Comparison of ENCODE assay signal across 20 cellular contexts in the genomic region with DNA sequence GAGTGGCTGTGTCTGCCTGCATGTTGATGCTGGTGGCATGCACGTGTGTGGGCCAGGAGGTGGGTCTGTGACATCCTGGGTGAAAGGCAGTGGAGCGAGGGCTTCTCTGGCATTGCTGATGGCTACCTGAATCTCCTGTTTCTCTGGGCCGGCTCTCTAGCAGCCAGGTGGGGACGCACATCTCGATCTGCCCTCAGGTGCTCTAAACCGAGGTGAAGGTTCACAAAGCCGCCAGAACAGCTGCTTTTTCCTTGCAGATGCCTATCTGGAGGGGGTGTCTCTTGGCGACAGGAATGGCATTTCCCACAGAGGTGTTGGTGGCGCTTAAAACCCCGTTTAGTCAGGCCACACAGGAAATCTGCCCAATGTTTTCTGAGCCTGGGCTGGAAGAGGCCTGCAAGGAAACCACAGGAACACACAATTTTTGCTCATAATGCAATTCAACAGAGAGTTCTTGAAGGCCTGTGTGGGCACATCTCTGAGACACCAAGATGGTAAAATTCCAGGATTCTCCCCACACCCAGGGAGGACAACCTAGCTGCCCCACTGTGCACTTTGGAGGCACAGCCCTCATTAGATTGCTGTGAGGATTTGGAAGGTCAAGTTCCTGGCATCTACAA. TPM values are rescaled to one million over a fixed set of nuclear protein-coding genes. Genes with fewer than 3 reads are reported as not detected.
DNase-seq lines count a peak whose midpoint lies in the region; ATAC-seq, FAIRE-seq and TF ChIP-seq lines count a peak whose summit lies in the region.
"Had no signal": no experiment of that assay in that cellular context is flagged by ENCODE, and none has a peak within 500 bp of the region (broad histone marks: within the 10 kb centered on the region; RNA-seq: fewer than 3 reads in every experiment).

No MANE protein-coding gene starts in this region.

- H3K27ac ChIP-seq in mesenchymal stem cell (ENCODE audit: low read length, poor library complexity, severe bottlenecking) = no peak overlapping the region
- H3K27ac ChIP-seq: 22Rv1 had no signal

- no peaks in the 10 kb centered on the region for H3K9me3 ChIP-seq in mesenchymal stem cell (ENCODE audit: control insufficient read depth, low read length)

- H2BK120ac ChIP-seq in mesenchymal stem cell (ENCODE audit: low read depth, low read length) = no peak overlapping the region

- H2BK15ac ChIP-seq in mesenchymal stem cell (ENCODE audit: low read depth, poor library complexity, severe bottlenecking) = no peak overlapping the region

- peak overlapping the region in 1 of 2 experiments; percentile 17 for H2BK12ac ChIP-seq in mesenchymal stem cell (ENCODE audit: low read length in 2 of 2)

- H3K4me3 ChIP-seq in bronchial epithelial cell (ENCODE audit: low read depth, low read length) (no peak overlapping the region), mesenchymal stem cell (ENCODE audit: insufficient read depth in 1 of 2, low read depth in 1 of 2, low read length in 2 of 2) (no peak overlapping the region)

- H3K27me3 Mint-ChIP-seq in activated CD4-positive, alpha-beta T cell treated with anti-CD3 and anti-CD28 coated beads, Interleukin-2, amount 10 ng/mL, durations not matched to agents 24 days and 14 days = peaks cover 45% of the 10 kb centered on the region
- peaks cover 44% of the 10 kb centered on the region for H3K27me3 Mint-ChIP-seq in activated CD4-positive, alpha-beta T cell treated with anti-CD3 and anti-CD28 coated beads, Interleukin-2, amount 10 ng/mL, durations not matched to agents 7 days and 5 days

- H4K8ac ChIP-seq in mesenchymal stem cell (ENCODE audit: low read length) = no peak overlapping the region

- H2AFZ ChIP-seq in mesenchymal stem cell (ENCODE audit: low read depth, low read length) = no peak overlapping the region

- POLR2A ChIA-PET in activated CD4-positive, alpha-beta T cell treated with anti-CD3 and anti-CD28 coated beads, Interleukin-2, amount 10 ng/mL, durations not matched to agents 7 days and 5 days (lab: Charles Lee) = no interaction called here

- FAIRE-seq in bronchial epithelial cell (lab: Jason Lieb, UNC) (peak; percentile 52), urothelium cell line (lab: Jason Lieb, UNC) (no peak)
- FAIRE-seq: GM19239 had no signal

- intact Hi-C loops in activated CD4-positive, alpha-beta T cell treated with anti-CD3 and anti-CD28 coated beads, Interleukin-2, amount 10 ng/mL, durations not matched to agents 24 days and 14 days (cut with micrococcal nuclease) = no loop called here

- no peaks in the 10 kb centered on the region for H3K79me1 ChIP-seq in mesenchymal stem cell (replicated peaks; ENCODE audit: low read length, poor library complexity, severe bottlenecking)

- H3K27ac Mint-ChIP-seq in activated CD4-positive, alpha-beta T cell treated with anti-CD3 and anti-CD28 coated beads, Interleukin-2, amount 10 ng/mL, durations not matched to agents 24 days and 14 days = no peak overlapping the region
- no peak overlapping the region for H3K27ac Mint-ChIP-seq in activated CD4-positive, alpha-beta T cell treated with anti-CD3 and anti-CD28 coated beads, Interleukin-2, amount 10 ng/mL, durations not matched to agents 7 days and 5 days
- H3K27ac Mint-ChIP-seq: CD14-positive monocyte had no signal

- peak overlapping the region; percentile 7 for H3K9ac ChIP-seq in mesenchymal stem cell (ENCODE audit: low read length)

- no peaks in the 10 kb centered on the region for H3K36me3 Mint-ChIP-seq in activated CD4-positive, alpha-beta T cell treated with anti-CD3 and anti-CD28 coated beads, Interleukin-2, amount 10 ng/mL, durations not matched to agents 24 days and 14 days (ENCODE audit: low read depth)
- H3K36me3 Mint-ChIP-seq in activated CD4-positive, alpha-beta T cell treated with anti-CD3 and anti-CD28 coated beads, Interleukin-2, amount 10 ng/mL, durations not matched to agents 7 days and 5 days (ENCODE audit: low read depth) = no peaks in the 10 kb centered on the region
- H3K36me3 Mint-ChIP-seq: CD14-positive monocyte had no signal

- no peaks in the 10 kb centered on the region for H3K9me3 Mint-ChIP-seq in activated CD4-positive, alpha-beta T cell treated with anti-CD3 and anti-CD28 coated beads, Interleukin-2, amount 10 ng/mL, durations not matched to agents 24 days and 14 days
- H3K9me3 Mint-ChIP-seq in activated CD4-positive, alpha-beta T cell treated with anti-CD3 and anti-CD28 coated beads, Interleukin-2, amount 10 ng/mL, durations not matched to agents 7 days and 5 days = no peaks in the 10 kb centered on the region
- H3K9me3 Mint-ChIP-seq: CD14-positive monocyte had no signal

- peaks cover 9% of the 10 kb centered on the region for H3K4me1 ChIP-seq in mesenchymal stem cell (ENCODE audit: control insufficient read depth, insufficient read depth, low read depth, low read length)

- H3K14ac ChIP-seq in mesenchymal stem cell (ENCODE audit: low read length in 2 of 2) = no peak overlapping the region

- no peak overlapping the region for H2BK5ac ChIP-seq in mesenchymal stem cell (ENCODE audit: low read depth, low read length, poor library complexity, severe bottlenecking)

- peaks cover 6% of the 10 kb centered on the region for H3K4me1 Mint-ChIP-seq in activated CD4-positive, alpha-beta T cell treated with anti-CD3 and anti-CD28 coated beads, Interleukin-2, amount 10 ng/mL, durations not matched to agents 24 days and 14 days
- peaks cover 25% of the 10 kb centered on the region for H3K4me1 Mint-ChIP-seq in activated CD4-positive, alpha-beta T cell treated with anti-CD3 and anti-CD28 coated beads, Interleukin-2, amount 10 ng/mL, durations not matched to agents 7 days and 5 days

- no peak overlapping the region for H3K4me2 ChIP-seq in mesenchymal stem cell (ENCODE audit: low read length, poor library complexity, severe bottlenecking)

- no peak for TF ChIP-seq CTCF in bronchial epithelial cell (IDR thresholded peaks at IDR 0.05; ENCODE audit: insufficient read depth, low read length, severe bottlenecking)

- peak overlapping the region in 1 of 2 experiments; percentile 6 for H3K18ac ChIP-seq in mesenchymal stem cell (ENCODE audit: low read depth in 1 of 2, low read length in 2 of 2)

- H4K91ac ChIP-seq in mesenchymal stem cell (ENCODE audit: low read length) = no peak overlapping the region

- H3K27me3 ChIP-seq in bronchial epithelial cell (ENCODE audit: control insufficient read depth, insufficient read depth, low read length) = no peaks in the 10 kb centered on the region
- H3K27me3 ChIP-seq in mesenchymal stem cell (ENCODE audit: control insufficient read depth in 1 of 2, insufficient read depth in 1 of 2, low read length in 2 of 2) = no peaks in the 10 kb centered on the region

- H3K4ac ChIP-seq in mesenchymal stem cell (ENCODE audit: low read depth in 1 of 2, low read length in 2 of 2) = no peak overlapping the region

- H3K4me3 Mint-ChIP-seq in activated CD4-positive, alpha-beta T cell treated with anti-CD3 and anti-CD28 coated beads, Interleukin-2, amount 10 ng/mL, durations not matched to agents 24 days and 14 days = no peak overlapping the region
- H3K4me3 Mint-ChIP-seq in activated CD4-positive, alpha-beta T cell treated with anti-CD3 and anti-CD28 coated beads, Interleukin-2, amount 10 ng/mL, durations not matched to agents 7 days and 5 days = no peak overlapping the region
- H3K4me3 Mint-ChIP-seq: CD14-positive monocyte had no signal

- 68% methylated on average over 10 of the region's 10 CpGs for WGBS in mesenchymal stem cell

- H3K36me3 ChIP-seq in bronchial epithelial cell (ENCODE audit: control insufficient read depth, insufficient read depth, low read length) = no peaks in the 10 kb centered on the region
- peaks cover 0 to 2% of the 10 kb centered on the region in 2 experiments for H3K36me3 ChIP-seq in mesenchymal stem cell (ENCODE audit: control insufficient read depth in 1 of 2, insufficient read depth in 2 of 2, low read depth in 1 of 2, low read length in 2 of 2)

- H3K23ac ChIP-seq in mesenchymal stem cell (ENCODE audit: low read length in 2 of 2) = no peak overlapping the region

- peak; percentile 49 for DNase-seq in activated CD4-positive, alpha-beta T cell treated with anti-CD3 and anti-CD28 coated beads, Interleukin-2, amount 10 ng/mL, durations not matched to agents 24 days and 14 days
- no peak for DNase-seq in activated CD4-positive, alpha-beta T cell treated with anti-CD3 and anti-CD28 coated beads, Interleukin-2, amount 10 ng/mL, durations not matched to agents 7 days and 5 days
- DNase-seq in bronchial epithelial cell (ENCODE audit: low read depth) (no peak), mesenchymal stem cell (no peak), urothelium cell line (ENCODE audit: low spot score) (no peak)
- DNase-seq: DMS 273 treated with DMSO at 0.1 percent for 48 hours, GDM1, NCI-H1105 treated with DMSO at 0.1 percent for 48 hours, NCI-H1694, NCI-H748 treated with DMSO at 0.1 percent for 48 hours, OCI-M1, SIG-M5 had no signal

- H2AK5ac ChIP-seq in mesenchymal stem cell (ENCODE audit: low read length, severe bottlenecking) = no peak overlapping the region

- CTCF ChIA-PET in activated CD4-positive, alpha-beta T cell treated with anti-CD3 and anti-CD28 coated beads, Interleukin-2, amount 10 ng/mL, durations not matched to agents 7 days and 5 days (lab: Charles Lee) = no interaction called here

- no peak for ATAC-seq in GM18517 (IDR thresholded peaks at IDR 0.05; ENCODE audit: unreplicated experiment)
- no peak for ATAC-seq in GM18520 (IDR thresholded peaks at IDR 0.05; ENCODE audit: unreplicated experiment)
- ATAC-seq in HG02642 (IDR thresholded peaks at IDR 0.05; ENCODE audit: poor library complexity, unreplicated experiment) = no peak
- ATAC-seq: HCT116, SK-N-SH treated with all-trans-retinoic acid at 6 μM for 48 hours had no signal

RNA-seq across cellular contexts. Expression of gene TMEM158, which starts 11.9 kb away (rescaled TPM):
- total RNA-seq in activated CD4-positive, alpha-beta T cell treated with anti-CD3 and anti-CD28 coated beads, Interleukin-2, amount 10 ng/mL, durations not matched to agents 24 days and 14 days = 0.44 and 0.66 TPM in 2 replicates
- total RNA-seq in activated CD4-positive, alpha-beta T cell treated with anti-CD3 and anti-CD28 coated beads, Interleukin-2, amount 10 ng/mL, durations not matched to agents 7 days and 5 days = under 1 TPM; 0.54 to 0.55 TPM
- 1.3 and 1.6 TPM in 2 replicates for total RNA-seq in bronchial epithelial cell
- 142 TPM for polyA plus RNA-seq in mesenchymal stem cell (2013, experiment 1 of 2)
- polyA plus RNA-seq in mesenchymal stem cell (2013, experiment 2 of 2) = 144 TPM
